In genomic region chr10:103600956-103601569, GRCh38 we compare ENCODE assay signal across 15 cellular contexts.
"Had no signal": no experiment of that assay in that cellular context is flagged by ENCODE, and none has a peak within 500 bp of the region (broad histone marks: within the 10 kb centered on the region; RNA-seq: fewer than 3 reads in every experiment).

No MANE protein-coding gene starts in this region.

- H3K9me3 Mint-ChIP-seq: naive thymus-derived CD4-positive, alpha-beta T cell had no signal

- H3K4me1 ChIP-seq: colonic mucosa, psoas muscle had no signal

- ATAC-seq: mucosa of descending colon; naive thymus-derived CD4-positive, alpha-beta T cell; psoas muscle had no signal

- H3K4me3 ChIP-seq: colonic mucosa, esophagus muscularis mucosa, left ventricle myocardium inferior, mucosa of descending colon, psoas muscle, sigmoid colon, SK-N-MC, spleen had no signal

- H3K9me3 ChIP-seq: colonic mucosa, esophagus muscularis mucosa, left ventricle myocardium inferior, mucosa of descending colon, psoas muscle, sigmoid colon, spleen had no signal

- H3K27me3 ChIP-seq: colonic mucosa, esophagus muscularis mucosa, sigmoid colon, spleen had no signal

- H3K36me3 ChIP-seq: colonic mucosa had no signal

- H3K36me3 Mint-ChIP-seq: activated naive CD8-positive, alpha-beta T cell had no signal

- DNase-seq: activated effector memory CD4-positive, alpha-beta T cell treated with anti-CD3 and anti-CD28 coated beads, Interleukin-2, amount 50 U/mL, for 16 hours; amniotic stem cell; caudate nucleus; colonic mucosa; hypothalamus; left ventricle myocardium inferior; mucosa of descending colon; naive thymus-derived CD4-positive, alpha-beta T cell; sigmoid colon; spleen; T-helper 9 cell had no signal

- H3K27ac ChIP-seq: colonic mucosa, left ventricle myocardium inferior, psoas muscle, sigmoid colon, SK-N-MC, spleen had no signal

- H3K27ac Mint-ChIP-seq: activated naive CD8-positive, alpha-beta T cell; naive thymus-derived CD4-positive, alpha-beta T cell had no signal

- H3K4me3 Mint-ChIP-seq: activated naive CD8-positive, alpha-beta T cell; naive thymus-derived CD4-positive, alpha-beta T cell had no signal

- H3K27me3 Mint-ChIP-seq: activated naive CD8-positive, alpha-beta T cell; naive thymus-derived CD4-positive, alpha-beta T cell had no signal
